ENCODE assay signal across 19 cellular contexts in the genomic region with DNA sequence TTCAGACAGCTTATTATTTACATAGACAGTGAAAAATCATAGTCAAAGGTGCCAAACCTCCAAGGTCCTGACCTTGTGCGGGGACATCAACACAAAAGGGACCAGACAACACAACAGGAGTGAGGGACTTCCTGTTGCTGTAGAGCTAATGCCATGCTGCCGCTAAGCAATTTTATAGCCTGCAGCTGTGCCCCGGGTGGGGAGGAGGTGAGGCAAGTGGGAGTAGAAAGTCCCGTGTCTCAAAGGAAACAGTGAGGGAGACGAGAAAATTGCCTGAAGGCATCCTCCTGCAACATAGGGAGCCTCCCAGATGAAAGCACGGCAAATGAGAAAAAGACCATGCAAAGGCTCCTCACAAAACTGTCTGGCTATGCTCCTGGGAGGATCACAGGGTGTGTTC. TPM values are rescaled to one million over a fixed set of nuclear protein-coding genes. Genes with fewer than 3 reads are reported as not detected.
DNase-seq lines count a peak whose midpoint lies in the region; ATAC-seq and TF ChIP-seq lines count a peak whose summit lies in the region.
"Had no signal": no experiment of that assay in that cellular context is flagged by ENCODE, and none has a peak within 500 bp of the region (broad histone marks: within the 10 kb centered on the region; RNA-seq: fewer than 3 reads in every experiment).

No MANE protein-coding gene starts in this region.

- H3K18ac ChIP-seq in H9 (ENCODE audit: insufficient read length, low read depth, low read length), result no peak overlapping the region

- DNase-seq in AG10803 (ENCODE audit: low read depth), result peak; percentile 16
- DNase-seq in H9, result peak; percentile 53
- DNase-seq in SK-N-MC (ENCODE audit: low read depth, low spot score), result peak; percentile 51
- DNase-seq in left kidney (ENCODE audit: low read depth, low spot score), result peak; percentile 68
- no peak for DNase-seq in Peyer's patch
- no peak for DNase-seq in putamen (ENCODE audit: low spot score)
- no peak for DNase-seq in GM19240 (ENCODE audit: insufficient read length, low spot score)
- DNase-seq: activated CD4-positive, alpha-beta T cell treated with anti-CD3 and anti-CD28 coated beads for 36 hours; activated T-cell treated with anti-CD3 and anti-CD28 coated beads, Interleukin-2, amount 50 U/mL, for 1 hour; DMS79; dorsolateral prefrontal cortex; NCI-H446 treated with DMSO at 0.1 percent for 48 hours; RPMI8226; stimulated activated CD4-positive, alpha-beta T cell treated with anti-CD3 and anti-CD28 coated beads, Interleukin-1b, Interleukin-23, amount 100 ng/mL, for 48 hours; stimulated activated CD8-positive, alpha-beta memory T cell treated with anti-CD3 and anti-CD28 coated beads, Interleukin-4, amount 100 ng/mL, for 48 hours; tibial artery had no signal

- no peak overlapping the region for H2BK120ac ChIP-seq in H9 (ENCODE audit: low read depth, low read length, poor library complexity, severe bottlenecking)

- no peak overlapping the region for H2BK15ac ChIP-seq in H9 (ENCODE audit: low read depth, low read length)

- H3K4me3 Mint-ChIP-seq in H9, result no peak overlapping the region
- H3K4me3 Mint-ChIP-seq: activated CD4-positive, alpha-beta T cell treated with anti-CD3 and anti-CD28 coated beads for 36 hours; T-helper 1 cell treated with Interleukin-12 subunit alpha and Interleukin-12 subunit beta and Interleukin-4 antibody, amounts not matched to agents 30 μg/mL and 1 μg/mL, for 36 hours had no signal

- H3K36me3 ChIP-seq in SK-N-MC (ENCODE audit: insufficient read depth, low read length) (peaks cover 6% of the 10 kb centered on the region; the same call in 1 of the 2 replicates), Peyer's patch (no peaks in the 10 kb centered on the region)

- H4K8ac ChIP-seq in H9 (replicated peaks; ENCODE audit: insufficient read length, low read depth, low read length), result no peak overlapping the region

- H2BK5ac ChIP-seq in H9 (ENCODE audit: insufficient read length, low read length), result no peak overlapping the region

- H3K9me3 Mint-ChIP-seq in H9, result peaks cover 2 to 6% of the 10 kb centered on the region in 2 experiments; a peak in 2 of 5 replicates
- H3K9me3 Mint-ChIP-seq: T-helper 1 cell treated with Interleukin-12 subunit alpha and Interleukin-12 subunit beta and Interleukin-4 antibody, amounts not matched to agents 30 μg/mL and 1 μg/mL, for 36 hours had no signal

- H3K4me1 ChIP-seq in H9 (ENCODE audit: insufficient read depth, low read length), result no peaks in the 10 kb centered on the region
- no peaks in the 10 kb centered on the region for H3K4me1 ChIP-seq in Peyer's patch
- H3K4me1 ChIP-seq: tibial artery had no signal

- peak overlapping the region in 1 of 3 experiments; percentile 88; a peak in 1 of 7 replicates for H3K27ac Mint-ChIP-seq in H9
- H3K27ac Mint-ChIP-seq: activated CD4-positive, alpha-beta T cell treated with anti-CD3 and anti-CD28 coated beads for 36 hours; T-helper 1 cell treated with Interleukin-12 subunit alpha and Interleukin-12 subunit beta and Interleukin-4 antibody, amounts not matched to agents 30 μg/mL and 1 μg/mL, for 36 hours had no signal

- no peak overlapping the region for H4K91ac ChIP-seq in H9 (ENCODE audit: insufficient read length, low read depth, low read length)

- no peak overlapping the region for H2AFZ ChIP-seq in H9 (ENCODE audit: low read length)

- H3K14ac ChIP-seq in H9 (ENCODE audit: insufficient read depth, low read length), result no peak overlapping the region

- H3K9ac ChIP-seq in H9 (ENCODE audit: extremely low read depth, insufficient read length, low read length) (no peak overlapping the region), SK-N-MC (ENCODE audit: insufficient read length) (no peak overlapping the region)

- H3K36me3 Mint-ChIP-seq in H9 (ENCODE audit: insufficient read depth in 1 of 3, low read depth in 3 of 3), result peaks cover 3 to 21% (median 16%) of the 10 kb centered on the region in 3 experiments; a peak in 5 of 7 replicates

- no peaks in the 10 kb centered on the region for H3K27me3 Mint-ChIP-seq in H9 (ENCODE audit: low read depth)
- H3K27me3 Mint-ChIP-seq: activated CD4-positive, alpha-beta T cell treated with anti-CD3 and anti-CD28 coated beads for 36 hours had no signal

- H3K27ac ChIP-seq in H9 (ENCODE audit: insufficient read length, low read depth, low read length) (no peak overlapping the region), SK-N-MC (peak overlapping the region; percentile 55; the same call in 1 of the 2 replicates), Peyer's patch (no peak overlapping the region)
- H3K27ac ChIP-seq: dorsolateral prefrontal cortex, HL-60, tibial artery had no signal

- H3K4me3 ChIP-seq in AG10803 (ENCODE audit: low read length), result no peak overlapping the region
- H3K4me3 ChIP-seq in SK-N-MC, result peak overlapping the region; percentile 31; the same call in 1 of the 2 replicates
- no peak overlapping the region for H3K4me3 ChIP-seq in Peyer's patch
- H3K4me3 ChIP-seq: dorsolateral prefrontal cortex, tibial artery had no signal

- TF ChIP-seq POLR2A in Peyer's patch (IDR thresholded peaks at IDR 0.05), result no peak

- H2AK5ac ChIP-seq in H9 (ENCODE audit: insufficient read length, low read length), result no peak overlapping the region

- H3K23ac ChIP-seq in H9 (ENCODE audit: insufficient read length, low read depth, low read length), result no peak overlapping the region

- H3K4me2 ChIP-seq in H9 (ENCODE audit: insufficient read depth, insufficient read length, low read length), result no peak overlapping the region

- peaks cover 8 to 15% of the 10 kb centered on the region in 2 experiments for H3K4me1 Mint-ChIP-seq in H9
- H3K4me1 Mint-ChIP-seq: activated CD4-positive, alpha-beta T cell treated with anti-CD3 and anti-CD28 coated beads for 36 hours had no signal

- H3K56ac ChIP-seq in H9 (ENCODE audit: insufficient read length, low read depth, low read length), result no peak overlapping the region

- no CpG with 5 or more reads among the region's 6 CpGs for WGBS in H9 (ENCODE audit: extremely low coverage, insufficient read length, low lambda C conversion rate)

- H3K23me2 ChIP-seq in H9 (ENCODE audit: insufficient read length, low read depth, low read length, poor library complexity, severe bottlenecking), result no peaks in the 10 kb centered on the region

- ATAC-seq in GM19328 (IDR thresholded peaks at IDR 0.05; ENCODE audit: unreplicated experiment), result no peak
- ATAC-seq: activated CD4-positive, alpha-beta T cell treated with anti-CD3 and anti-CD28 coated beads for 36 hours had no signal

- H3K79me1 ChIP-seq in H9 (ENCODE audit: insufficient read depth, low read depth, low read length, poor library complexity, severe bottlenecking), result no peaks in the 10 kb centered on the region

- no peak overlapping the region for H2BK12ac ChIP-seq in H9 (ENCODE audit: insufficient read length, low read depth, low read length)

- no peak overlapping the region for H4K5ac ChIP-seq in H9 (ENCODE audit: insufficient read length, low read depth, low read length)

- H3K79me2 ChIP-seq in H9 (ENCODE audit: insufficient read depth, low read length), result no peaks in the 10 kb centered on the region

- no peak overlapping the region for H2BK20ac ChIP-seq in H9 (ENCODE audit: low read depth, low read length, poor library complexity, severe bottlenecking)

- no peaks in the 10 kb centered on the region for H4K20me1 ChIP-seq in H9 (ENCODE audit: control insufficient read depth, insufficient read depth, insufficient read length)

- H3K27me3 ChIP-seq in H9 (ENCODE audit: insufficient read depth, low read length), result no peaks in the 10 kb centered on the region
- no peaks in the 10 kb centered on the region for H3K27me3 ChIP-seq in Peyer's patch
- H3K27me3 ChIP-seq: dorsolateral prefrontal cortex, tibial artery had no signal

- H3K9me3 ChIP-seq in H9 (ENCODE audit: control insufficient read depth, low read depth, low read length) (no peaks in the 10 kb centered on the region), SK-N-MC (ENCODE audit: low read depth, low read length) (no peaks in the 10 kb centered on the region), Peyer's patch (no peaks in the 10 kb centered on the region)
- H3K9me3 ChIP-seq: tibial artery had no signal

- no peak overlapping the region for H3T11ph ChIP-seq in H9 (ENCODE audit: low read length)

- TF ChIP-seq CTCF in AG10803 (conservative IDR thresholded peaks at IDR 0.05; ENCODE audit: low read length), result no peak
- TF ChIP-seq CTCF in H9 (conservative IDR thresholded peaks at IDR 0.05), result no peak
- no peak for TF ChIP-seq CTCF in Peyer's patch (IDR thresholded peaks at IDR 0.05)

- no peak overlapping the region for H3K4ac ChIP-seq in H9 (ENCODE audit: low read depth, low read length)

RNA-seq across cellular contexts. Expression of a gene that starts 58.8 kb away (rescaled TPM):
- 30.3 and 30.5 TPM in 2 replicates for total RNA-seq in H9 (2021)
- total RNA-seq in Peyer's patch, result 10 to 100 TPM; 16.5 to 47.0 (median 24.7) TPM

Comparison
In these comparisons a context has a peak if more than half of its experiments do, and no peak if none do; other contexts are left out.
1. DNase-seq: peak in AG10803 (single experiment), H9 (single experiment), SK-N-MC (single experiment) and left kidney (single experiment); none in Peyer's patch (0 of 3), putamen (single experiment) and GM19240 (single experiment).